ENCODE assay signal across 11 cellular contexts in genomic region chr16:81519298-81520150, GRCh38.
DNase-seq lines count a peak whose midpoint lies in the region; ATAC-seq and TF ChIP-seq lines count a peak whose summit lies in the region.
"Had no signal": no experiment of that assay in that cellular context is flagged by ENCODE, and none has a peak within 500 bp of the region (broad histone marks: within the 10 kb centered on the region; RNA-seq: fewer than 3 reads in every experiment).

No MANE protein-coding gene starts in this region.

- 0 out of 2 replicates have a peak overlapping the region, but pooled peaks have one; percentile 23 for H3K27ac ChIP-seq in Panc1 (ENCODE audit: low read length)
- peak overlapping the region; percentile 77 for H3K27ac ChIP-seq in temporal lobe (ENCODE audit: low read depth, low read length)
- H3K27ac ChIP-seq: ascending aorta, gastrocnemius medialis, WERI-Rb-1 had no signal

- no peak for DNase-seq in activated T-cell treated with anti-CD3 and anti-CD28 coated beads, Interleukin-2, amount 50 U/mL, for 24 hours
- no peak for DNase-seq in activated T-cell treated with anti-CD3 and anti-CD28 coated beads, Interleukin-2, amount 50 U/mL, for 1 hour
- no peak for DNase-seq in Panc1 (ENCODE audit: low read depth, low spot score)
- no peak for DNase-seq in glutamatergic neuron
- DNase-seq in HAP-1 (ENCODE audit: low spot score in 2 of 2) = no peak
- DNase-seq in occipital lobe (lab: John Stamatoyannopoulos, UW) = no peak
- DNase-seq in kidney glomerular epithelial cell (lab: John Stamatoyannopoulos, UW) = no peak
- DNase-seq: gastrocnemius medialis, WERI-Rb-1 had no signal

- H3K27me3 ChIP-seq in Panc1 (ENCODE audit: control insufficient read depth, insufficient read depth, low read length) (no peaks in the 10 kb centered on the region), HAP-1 (ENCODE audit: low read depth) (no peaks in the 10 kb centered on the region)
- H3K27me3 ChIP-seq: ascending aorta, gastrocnemius medialis had no signal

- TF ChIP-seq CTCF in Panc1 (IDR thresholded peaks at IDR 0.05) = no peak
- no peak for TF ChIP-seq CTCF in glutamatergic neuron (IDR thresholded peaks at IDR 0.05; ENCODE audit: partially characterized antibody, unreplicated experiment)

- H3K4me3 ChIP-seq in Panc1 (ENCODE audit: low read depth in 2 of 2, low read length in 2 of 2) = no peak overlapping the region
- no peak overlapping the region for H3K4me3 ChIP-seq in HAP-1
- H3K4me3 ChIP-seq: ascending aorta, gastrocnemius medialis had no signal

- no peaks in the 10 kb centered on the region for H3K9me3 Mint-ChIP-seq in activated T-cell treated with anti-CD3 and anti-CD28 coated beads, Interleukin-2, amount 50 U/mL, for 24 hours
- peaks cover 16% of the 10 kb centered on the region for H3K9me3 Mint-ChIP-seq in glutamatergic neuron (ENCODE audit: unreplicated experiment)

- CTCF ChIA-PET in Panc1 (lab: Charles Lee) = no interaction called here

- POLR2A ChIA-PET in Panc1 (lab: Charles Lee) = no interaction called here

- H3K36me3 Mint-ChIP-seq in activated T-cell treated with anti-CD3 and anti-CD28 coated beads, Interleukin-2, amount 50 U/mL, for 24 hours (ENCODE audit: low read depth) = peaks cover 14% of the 10 kb centered on the region
- no peaks in the 10 kb centered on the region for H3K36me3 Mint-ChIP-seq in glutamatergic neuron (ENCODE audit: unreplicated experiment)

- no peaks in the 10 kb centered on the region for H3K27me3 Mint-ChIP-seq in activated T-cell treated with anti-CD3 and anti-CD28 coated beads, Interleukin-2, amount 50 U/mL, for 24 hours
- H3K27me3 Mint-ChIP-seq in glutamatergic neuron (ENCODE audit: unreplicated experiment) = peaks cover 11% of the 10 kb centered on the region

- ATAC-seq in Panc1 = no peak
- ATAC-seq: gastrocnemius medialis had no signal

- in situ Hi-C loops in Panc1 (cut with HindIII; ENCODE audit: low pct_unique_long_range_greater_than_20kb, low sequenced_read_pairs) (no loop called here), HAP-1 (cut with MboI; ENCODE audit: low sequenced_read_pairs) (no loop called here)

- H3K36me3 ChIP-seq in Panc1 (ENCODE audit: control insufficient read depth, insufficient read depth, low read length) (no peaks in the 10 kb centered on the region), HAP-1 (replicated peaks) (no peaks in the 10 kb centered on the region)
- H3K36me3 ChIP-seq: ascending aorta, gastrocnemius medialis, WERI-Rb-1 had no signal

- peak overlapping the region; percentile 76 for H3K27ac Mint-ChIP-seq in activated T-cell treated with anti-CD3 and anti-CD28 coated beads, Interleukin-2, amount 50 U/mL, for 24 hours
- H3K27ac Mint-ChIP-seq in glutamatergic neuron (ENCODE audit: unreplicated experiment) = peak overlapping the region; percentile 52

- H3K4me1 ChIP-seq in Panc1 (ENCODE audit: control insufficient read depth, insufficient read depth, low read length) (peaks cover 29% of the 10 kb centered on the region), HAP-1 (no peaks in the 10 kb centered on the region)
- H3K4me1 ChIP-seq: ascending aorta, gastrocnemius medialis had no signal

- no TSS peak for BruUV-seq in Panc1 (replicated peaks; lab: Mats Ljungman, UMichigan)

- intact Hi-C loops in Panc1 (cut with micrococcal nuclease; ENCODE audit: unreplicated experiment) = no loop called here

- H3K4me3 Mint-ChIP-seq in activated T-cell treated with anti-CD3 and anti-CD28 coated beads, Interleukin-2, amount 50 U/mL, for 24 hours = no peak overlapping the region
- H3K4me3 Mint-ChIP-seq in glutamatergic neuron (ENCODE audit: unreplicated experiment) = no peak overlapping the region

- peaks cover 45% of the 10 kb centered on the region for H3K4me1 Mint-ChIP-seq in activated T-cell treated with anti-CD3 and anti-CD28 coated beads, Interleukin-2, amount 50 U/mL, for 24 hours (ENCODE audit: low read depth)
- H3K4me1 Mint-ChIP-seq in glutamatergic neuron (ENCODE audit: low read depth, unreplicated experiment) = peaks cover 29% of the 10 kb centered on the region

- H3K9me3 ChIP-seq in Panc1 (ENCODE audit: control insufficient read depth, insufficient read depth, low read depth, low read length) (no peaks in the 10 kb centered on the region), HAP-1 (no peaks in the 10 kb centered on the region)
- H3K9me3 ChIP-seq: ascending aorta, gastrocnemius medialis had no signal
